Comparison of ENCODE assay signal across 12 cellular contexts in the genomic region with DNA sequence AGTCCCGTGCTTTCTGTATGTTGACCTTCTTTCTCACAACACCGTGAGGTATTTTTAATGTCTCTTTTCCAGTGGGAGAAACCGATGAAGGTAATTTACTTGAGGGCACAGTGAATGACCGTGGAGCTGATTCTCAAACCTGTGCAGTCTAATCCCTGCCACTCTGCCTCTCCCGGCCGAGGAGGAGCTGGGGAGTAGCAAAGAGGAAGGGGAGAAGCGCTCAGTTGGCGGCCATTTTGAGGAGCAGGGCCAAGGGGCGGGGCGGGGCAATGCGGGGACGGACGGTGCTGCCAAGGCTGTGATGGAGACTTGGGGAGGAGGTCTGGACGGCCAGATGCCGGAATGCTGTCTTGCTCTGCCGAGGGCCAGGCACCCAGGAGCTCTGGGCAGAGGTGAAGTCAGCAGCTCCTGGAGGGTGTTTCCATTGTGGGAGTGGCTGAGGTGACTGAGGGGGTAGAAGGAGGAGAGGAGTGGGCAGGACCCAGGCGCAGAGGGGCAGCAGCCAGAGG. TPM values are rescaled to one million over a fixed set of nuclear protein-coding genes. Genes with fewer than 3 reads are reported as not detected.
DNase-seq lines count a peak whose midpoint lies in the region; ATAC-seq, FAIRE-seq and TF ChIP-seq lines count a peak whose summit lies in the region.
"Had no signal": no experiment of that assay in that cellular context is flagged by ENCODE, and none has a peak within 500 bp of the region (broad histone marks: within the 10 kb centered on the region; RNA-seq: fewer than 3 reads in every experiment).

No MANE protein-coding gene starts in this region.

- 75% methylated on average over 17 of the region's 17 CpGs for WGBS in SK-N-SH (ENCODE audit: low lambda C conversion rate)
- 32% methylated on average over 17 of the region's 17 CpGs for WGBS in prostate gland

- no peak for FAIRE-seq in GM12892 (lab: Jason Lieb, UNC)

- no peak for TF ChIP-seq CTCF in SK-N-SH (IDR thresholded peaks at IDR 0.05)
- TF ChIP-seq CTCF in MCF 10A (IDR thresholded peaks at IDR 0.05; ENCODE audit: unreplicated experiment), result no peak
- TF ChIP-seq CTCF in prostate gland (IDR thresholded peaks at IDR 0.05), result no peak

- TF ChIP-seq RAD21 in SK-N-SH (IDR thresholded peaks at IDR 0.05; ENCODE audit: low read length), result no peak

- TF ChIP-seq EP300 in SK-N-SH (IDR thresholded peaks at IDR 0.05; ENCODE audit: borderline replicate concordance in 1 of 2, low read depth in 1 of 2, low read length in 1 of 2), result no peak

- no peak overlapping the region for H3K27ac Mint-ChIP-seq in MCF 10A (ENCODE audit: low read depth, unreplicated experiment)
- H3K27ac Mint-ChIP-seq: natural killer cell treated with Interleukin-12 subunit alpha and Interleukin-12 subunit beta and Interleukin-15 and Interleukin-18, amount 100 ng/mL, for 72 hours had no signal

- peaks cover 4 to 31% of the 10 kb centered on the region in 2 experiments; a peak in 3 of 4 replicates for H3K4me1 ChIP-seq in SK-N-SH (ENCODE audit: control insufficient read depth in 1 of 2, insufficient read depth in 2 of 2, low read depth in 1 of 2, low read length in 1 of 2)
- peaks cover 14% of the 10 kb centered on the region for H3K4me1 ChIP-seq in prostate gland (replicated peaks)

- TF ChIP-seq POLR2A in prostate gland (IDR thresholded peaks at IDR 0.05) (no peak), GM12892 (IDR thresholded peaks at IDR 0.05; ENCODE audit: low read depth, low read length) (no peak)

- H4K20me1 ChIP-seq in SK-N-SH (ENCODE audit: insufficient read depth), result no peaks in the 10 kb centered on the region

- CTCF ChIA-PET in SK-N-SH (lab: Yijun Ruan, JAX) (interaction anchor here (0.6 to 12.1 kb wide), 6 partner anchors 29 to 1401 kb away, joined by 3 to 448 read pairs (median 31); no protein-coding TSS in a partner anchor), MCF 10A (lab: Yijun Ruan, JAX) (interaction anchor here (1.0 kb wide), 2 partner anchors 59 to 186 kb away, joined by 3 to 4 read pairs; no protein-coding TSS in a partner anchor)

- H3K9me3 ChIP-seq in SK-N-SH, result no peaks in the 10 kb centered on the region
- H3K9me3 ChIP-seq in prostate gland, result no peaks in the 10 kb centered on the region

- H3K4me3 ChIP-seq in SK-N-SH (ENCODE audit: low read depth in 2 of 2, low read length in 1 of 2), result no peak overlapping the region
- no peak overlapping the region for H3K4me3 ChIP-seq in prostate gland

- H3K9ac ChIP-seq in SK-N-SH, result no peak overlapping the region

- peaks cover 3% of the 10 kb centered on the region for H3F3A ChIP-seq in SK-N-SH (replicated peaks; ENCODE audit: insufficient read depth)

- H3K27me3 ChIP-seq in SK-N-SH (ENCODE audit: insufficient read depth) (no peaks in the 10 kb centered on the region), prostate gland (replicated peaks; ENCODE audit: insufficient read depth) (no peaks in the 10 kb centered on the region)

- no peak for ATAC-seq in SK-N-SH treated with all-trans-retinoic acid at 6 μM for 48 hours
- ATAC-seq: natural killer cell treated with Interleukin-12 subunit alpha and Interleukin-12 subunit beta and Interleukin-15 and Interleukin-18, amount 100 ng/mL, for 72 hours; Right ventricle myocardium inferior had no signal

- H3K79me2 ChIP-seq in SK-N-SH (ENCODE audit: insufficient read depth), result no peaks in the 10 kb centered on the region

- H2AFZ ChIP-seq in SK-N-SH (ENCODE audit: low read depth), result no peak overlapping the region

- no TSS peak for BruUV-seq in MCF 10A (replicated peaks; lab: Mats Ljungman, UMichigan)

- no peaks in the 10 kb centered on the region for H3K9me3 Mint-ChIP-seq in MCF 10A (ENCODE audit: unreplicated experiment)
- H3K9me3 Mint-ChIP-seq: immature natural killer cell; natural killer cell treated with Interleukin-12 subunit alpha and Interleukin-12 subunit beta and Interleukin-15 and Interleukin-18, amount 100 ng/mL, for 72 hours had no signal

- peaks cover 10% of the 10 kb centered on the region for H3K4me1 Mint-ChIP-seq in MCF 10A (ENCODE audit: insufficient read depth, unreplicated experiment)

- H3K27me3 Mint-ChIP-seq in MCF 10A (ENCODE audit: insufficient read depth, unreplicated experiment), result no peaks in the 10 kb centered on the region

- no peak overlapping the region for H3K4me2 ChIP-seq in SK-N-SH

- intact Hi-C loops in MCF 10A (cut with micrococcal nuclease), result no loop called here
- intact Hi-C loops in prostate gland (cut with DNase I), result no loop called here

- H3K36me3 ChIP-seq in SK-N-SH (replicated peaks in 1 of 2; ENCODE audit: control insufficient read depth in 1 of 2, insufficient read depth in 2 of 2, low read length in 1 of 2), result peaks cover 2 to 3% of the 10 kb centered on the region in 2 experiments
- H3K36me3 ChIP-seq in prostate gland, result no peaks in the 10 kb centered on the region

- H3K36me3 Mint-ChIP-seq in MCF 10A (ENCODE audit: insufficient read depth, unreplicated experiment), result no peaks in the 10 kb centered on the region
- H3K36me3 Mint-ChIP-seq: immature natural killer cell; natural killer cell treated with Interleukin-12 subunit alpha and Interleukin-12 subunit beta and Interleukin-15 and Interleukin-18, amount 100 ng/mL, for 72 hours had no signal

- POLR2A ChIA-PET in SK-N-SH (lab: Yijun Ruan, JAX) (interaction anchor here (0.8 kb wide), 1 partner anchor 11 kb away, joined by 3 read pairs; no protein-coding TSS in a partner anchor), MCF 10A (lab: Yijun Ruan, JAX) (no interaction called here)

- H3K9me2 ChIP-seq in SK-N-SH, result no peaks in the 10 kb centered on the region

- H3K4me3 Mint-ChIP-seq in MCF 10A (ENCODE audit: unreplicated experiment), result no peak overlapping the region
- H3K4me3 Mint-ChIP-seq: immature natural killer cell; natural killer cell treated with Interleukin-12 subunit alpha and Interleukin-12 subunit beta and Interleukin-15 and Interleukin-18, amount 100 ng/mL, for 72 hours had no signal

- DNase-seq in SK-N-SH (no peak), NCI-H748 (lab: John Stamatoyannopoulos, UW; ENCODE audit: unreplicated experiment) (peak; percentile 67), MCF 10A (ENCODE audit: unreplicated experiment) (peak; percentile 19), prostate gland (ENCODE audit: low spot score) (peak; percentile 32), AML-193 (lab: John Stamatoyannopoulos, UW) (no peak), inferior parietal cortex (ENCODE audit: extremely low spot score) (no peak), GM12892 (ENCODE audit: insufficient read length) (no peak)
- DNase-seq: immature natural killer cell, NCI-H1105 had no signal

- H3K27ac ChIP-seq in SK-N-SH (ENCODE audit: low read depth in 2 of 2, low read length in 1 of 2) (no peak overlapping the region), prostate gland (peak overlapping the region in 1 of 2 donors; percentile 35)

TF ChIP-seq in SK-N-SH, 30 proteins besides CTCF, POLR2A, EP300 and RAD21:
- TF ChIP-seq MAX (IDR thresholded peaks at IDR 0.05; ENCODE audit: low read depth) (no peak), YY1 (IDR thresholded peaks at IDR 0.05; ENCODE audit: low read depth) (0 out of 2 replicates have a peak, but pooled peaks have one; percentile 51)

TF ChIP-seq in SK-N-SH treated with all-trans-retinoic acid at 6 μM for 48 hours, 23 proteins besides CTCF, POLR2A, EP300 and RAD21 (continues in another document):
- no peak for TF ChIP-seq BACH2 (CRISPR knock-in tag; IDR thresholded peaks at IDR 0.05; ENCODE audit: borderline replicate concordance)
- TF ChIP-seq CSRNP3 (CRISPR knock-in tag; IDR thresholded peaks at IDR 0.05), result no peak
- no peak for TF ChIP-seq ESRRG (CRISPR knock-in tag; IDR thresholded peaks at IDR 0.05)
- TF ChIP-seq, protein P1, sequence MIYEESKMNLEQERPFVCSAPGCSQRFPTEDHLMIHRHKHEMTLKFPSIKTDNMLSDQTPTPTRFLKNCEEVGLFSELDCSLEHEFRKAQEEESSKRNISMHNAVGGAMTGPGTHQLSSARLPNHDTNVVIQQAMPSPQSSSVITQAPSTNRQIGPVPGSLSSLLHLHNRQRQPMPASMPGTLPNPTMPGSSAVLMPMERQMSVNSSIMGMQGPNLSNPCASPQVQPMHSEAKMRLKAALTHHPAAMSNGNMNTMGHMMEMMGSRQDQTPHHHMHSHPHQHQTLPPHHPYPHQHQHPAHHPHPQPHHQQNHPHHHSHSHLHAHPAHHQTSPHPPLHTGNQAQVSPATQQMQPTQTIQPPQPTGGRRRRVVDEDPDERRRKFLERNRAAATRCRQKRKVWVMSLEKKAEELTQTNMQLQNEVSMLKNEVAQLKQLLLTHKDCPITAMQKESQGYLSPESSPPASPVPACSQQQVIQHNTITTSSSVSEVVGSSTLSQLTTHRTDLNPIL (CRISPR knock-in tag; IDR thresholded peaks at IDR 0.05; ENCODE audit: low read depth), result no peak
- TF ChIP-seq GLIS3 (CRISPR knock-in tag; IDR thresholded peaks at IDR 0.05), result no peak
- no peak for TF ChIP-seq TOX (CRISPR knock-in tag; IDR thresholded peaks at IDR 0.05; ENCODE audit: borderline replicate concordance)
- TF ChIP-seq ZNF8 (CRISPR knock-in tag; IDR thresholded peaks at IDR 0.05), result no peak
- TF ChIP-seq TCF4 (CRISPR knock-in tag; IDR thresholded peaks at IDR 0.05; ENCODE audit: borderline replicate concordance), result no peak
- no peak for TF ChIP-seq ZC3H10 (CRISPR knock-in tag; IDR thresholded peaks at IDR 0.05)
- TF ChIP-seq SNAI2 (CRISPR knock-in tag; IDR thresholded peaks at IDR 0.05), result no peak
- no peak for TF ChIP-seq ZFP30 (CRISPR knock-in tag; IDR thresholded peaks at IDR 0.05)
- TF ChIP-seq PPARA (CRISPR knock-in tag; IDR thresholded peaks at IDR 0.05; ENCODE audit: borderline replicate concordance), result no peak
- no peak for TF ChIP-seq ZNF565 (CRISPR knock-in tag; conservative IDR thresholded peaks at IDR 0.05; ENCODE audit: low read depth)
- no peak for TF ChIP-seq ISL1 (CRISPR knock-in tag; IDR thresholded peaks at IDR 0.05)

RNA-seq across cellular contexts. Expression of gene RANBP3, which starts 12.4 kb away (rescaled TPM):
- 71.8 and 84.0 TPM in 2 replicates for polyA plus RNA-seq in SK-N-SH (2012; rRNA removed)
- 38.5 and 46.3 TPM in 2 replicates for polyA plus RNA-seq in SK-N-SH (2012; cell fraction: cytosol; rRNA removed)
- 102 and 210 TPM in 2 replicates for polyA plus RNA-seq in SK-N-SH (2012; cell fraction: nucleus; rRNA removed)
- total RNA-seq in MCF 10A (2022) (57.9 and 59.5 TPM in 2 replicates), prostate gland (100 to 1,000 TPM in 1 of 2 donors, 10 to 100 TPM in 1; 84.6 to 120 TPM)
- 34.6 TPM for polyA plus RNA-seq in GM12892 (2012; ENCODE audit: missing spikeins)

Comparison
In these comparisons a context has a peak if more than half of its experiments do, and no peak if none do; other contexts are left out.
1. DNase-seq: peak in NCI-H748 (single experiment), MCF 10A (single experiment) and prostate gland (single experiment); none in SK-N-SH (single experiment), AML-193 (0 of 2), inferior parietal cortex (single experiment) and GM12892 (single experiment).